In genomic region chr10:1454428-1454827, GRCh38 we compare ENCODE assay signal across 11 cellular contexts.
DNase-seq lines count a peak whose midpoint lies in the region; ATAC-seq and TF ChIP-seq lines count a peak whose summit lies in the region.
"Had no signal": no experiment of that assay in that cellular context is flagged by ENCODE, and none has a peak within 500 bp of the region (broad histone marks: within the 10 kb centered on the region; RNA-seq: fewer than 3 reads in every experiment).

No MANE protein-coding gene starts in this region.

- peaks cover 18% of the 10 kb centered on the region for H3F3A ChIP-seq in DOHH2 (ENCODE audit: control insufficient read depth, insufficient read depth)

- no peaks in the 10 kb centered on the region for H3K79me2 ChIP-seq in DOHH2 (ENCODE audit: control insufficient read depth, low read length)

- H3K27ac ChIP-seq in DOHH2 (ENCODE audit: low read depth, low read length): peak overlapping the region; percentile 96

- TF ChIP-seq CTCF in DOHH2 (IDR thresholded peaks at IDR 0.05; ENCODE audit: low read depth, low read length, poor library complexity, severe bottlenecking): no peak

- DNase-seq in NCI-H2107 treated with DMSO at 0.1 percent for 48 hours (lab: John Stamatoyannopoulos, UW; ENCODE audit: unreplicated experiment) (peak; percentile 52), cerebellum (ENCODE audit: low spot score) (no peak), NCI-H1048 (lab: John Stamatoyannopoulos, UW) (no peak)
- no peak for DNase-seq in stimulated activated naive CD4-positive, alpha-beta T cell treated with Interleukin-2 at 50 U/mL for 16 hours (lab: John Stamatoyannopoulos, UW)
- no peak for DNase-seq in activated CD4-positive, alpha-beta T cell treated with anti-CD3 and anti-CD28 coated beads for 4 hours
- DNase-seq: EL, IMR-90, nucleus accumbens had no signal

- peaks cover 77% of the 10 kb centered on the region for H3K4me1 ChIP-seq in DOHH2 (ENCODE audit: control insufficient read depth, low read length)

- ATAC-seq in GM19025 (IDR thresholded peaks at IDR 0.05; ENCODE audit: low read depth, unreplicated experiment) (peak; percentile 95), HG02870 (IDR thresholded peaks at IDR 0.05; ENCODE audit: unreplicated experiment) (peak; percentile 92)

- H3K4me2 ChIP-seq in DOHH2 (ENCODE audit: low read length): peak overlapping the region; percentile 78

- no peaks in the 10 kb centered on the region for H4K20me1 ChIP-seq in DOHH2 (ENCODE audit: control insufficient read depth, insufficient read depth, low read depth, low read length)

- H3K4me3 ChIP-seq in DOHH2 (ENCODE audit: low read length): peak overlapping the region; percentile 56

- no peaks in the 10 kb centered on the region for H3K27me3 ChIP-seq in DOHH2 (ENCODE audit: control insufficient read depth, low read length)

- peaks cover 3% of the 10 kb centered on the region; the same call in 1 of the 2 replicates for H3K36me3 ChIP-seq in DOHH2 (ENCODE audit: control insufficient read depth, low read length)

- peaks cover 12% of the 10 kb centered on the region; the same call in 1 of the 2 replicates for H3K9me3 ChIP-seq in DOHH2 (ENCODE audit: control insufficient read depth, insufficient read depth, low read length)

- no peaks in the 10 kb centered on the region for H3K9me2 ChIP-seq in DOHH2 (replicated peaks; ENCODE audit: control insufficient read depth, low read length)
